Comparison of ENCODE assay signal across 1 cellular context in genomic region chr20:32088759-32089158, GRCh38.
TF ChIP-seq lines count a peak whose summit lies in the region.

No MANE protein-coding gene starts in this region.

TF ChIP-seq in HepG2, 621 proteins besides CTCF, POLR2A, EP300 and RAD21:
- TF ChIP-seq ZNF331 (CRISPR knock-in tag; IDR thresholded peaks at IDR 0.05) (peak; percentile 99), SP1 (IDR thresholded peaks at IDR 0.05) (no peak), SP1 (CRISPR knock-in tag; IDR thresholded peaks at IDR 0.05) (no peak)
